In genomic region chr1:34923490-34923889, GRCh38 we compare ENCODE assay signal across 18 cellular contexts. TPM values are rescaled to one million over a fixed set of nuclear protein-coding genes. Genes with fewer than 3 reads are reported as not detected.
"Had no signal": no experiment of that assay in that cellular context is flagged by ENCODE, and none has a peak within 500 bp of the region (broad histone marks: within the 10 kb centered on the region; RNA-seq: fewer than 3 reads in every experiment).

No MANE protein-coding gene starts in this region.

- H3K36me3 ChIP-seq: adrenal gland, breast epithelium had no signal

- H3K27ac ChIP-seq: adrenal gland, breast epithelium, WERI-Rb-1 had no signal

- DNase-seq: activated CD4-positive, alpha-beta memory T cell treated with anti-CD3 and anti-CD28 coated beads, Interleukin-2, amount 10 ng/mL, durations not matched to agents 7 days and 5 days; activated CD4-positive, alpha-beta T cell treated with anti-CD3 and anti-CD28 coated beads for 36 hours; activated CD4-positive, alpha-beta T cell treated with anti-CD3 and anti-CD28 coated beads, Interleukin-2, amount 50 U/mL, for 1 hour; activated naive CD4-positive, alpha-beta T cell treated with anti-CD3 and anti-CD28 coated beads, Interleukin-2, amount 50 U/mL, for 16 hours; activated naive CD8-positive, alpha-beta T cell treated with anti-CD3 and anti-CD28 coated beads, Interleukin-2, amount 10 ng/mL, durations not matched to agents 7 days and 5 days; adrenal gland; aorta; KG1; NCI-H1048; NCI-H1930; NCI-H2171 treated with DMSO at 0.1 percent for 48 hours; NCI-H226; NCI-H774; PC-3; SIG-M5; T-helper 1 cell; WERI-Rb-1 had no signal

- ATAC-seq: activated CD4-positive, alpha-beta T cell treated with anti-CD3 and anti-CD28 coated beads for 36 hours; PC-3 had no signal

- H3K9me3 ChIP-seq: adrenal gland, breast epithelium had no signal

- H3K4me3 ChIP-seq: adrenal gland, breast epithelium had no signal

RNA-seq across cellular contexts. Expression of gene DLGAP3, which starts 6.0 kb away (rescaled TPM):
- total RNA-seq: PC-3 had no signal
